2 cellular contexts compared by ENCODE assay signal in the genomic region with DNA sequence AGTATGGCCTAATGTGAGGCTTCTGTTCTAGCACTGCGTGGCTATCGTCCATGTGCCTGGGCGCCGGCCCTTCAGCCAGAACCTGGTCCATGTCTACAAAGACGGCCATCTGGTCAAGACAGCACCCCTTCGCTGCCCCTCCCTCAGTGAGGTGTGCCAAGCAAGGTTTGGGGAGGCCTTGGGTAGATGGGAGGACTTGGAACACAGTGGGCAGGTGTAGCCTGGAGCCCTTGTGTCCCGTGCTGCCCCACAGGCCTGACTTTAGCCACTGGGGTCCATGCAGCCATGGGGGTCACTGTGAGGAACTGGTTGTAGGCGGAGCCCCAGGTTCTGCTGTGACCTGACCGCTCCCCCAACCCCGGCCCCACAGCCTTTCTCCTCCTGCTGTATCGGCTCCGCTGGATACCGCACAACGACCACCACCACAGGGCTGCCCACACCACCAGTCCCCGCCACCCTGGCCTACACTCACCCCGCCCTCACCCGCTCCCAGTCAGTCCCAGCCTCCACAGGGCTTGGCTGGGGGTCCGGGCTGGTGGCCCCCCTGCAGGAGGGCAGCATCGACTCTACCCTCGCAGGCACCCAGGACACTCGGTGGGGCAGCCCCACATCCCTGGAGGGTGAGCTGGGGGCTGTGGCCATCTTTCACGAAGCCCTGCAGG.
TF ChIP-seq lines count a peak whose summit lies in the region.

No MANE protein-coding gene starts in this region.

TF ChIP-seq in SK-N-SH, 30 proteins besides CTCF, POLR2A, EP300 and RAD21 (continued from another document):
- TF ChIP-seq, protein P1, sequence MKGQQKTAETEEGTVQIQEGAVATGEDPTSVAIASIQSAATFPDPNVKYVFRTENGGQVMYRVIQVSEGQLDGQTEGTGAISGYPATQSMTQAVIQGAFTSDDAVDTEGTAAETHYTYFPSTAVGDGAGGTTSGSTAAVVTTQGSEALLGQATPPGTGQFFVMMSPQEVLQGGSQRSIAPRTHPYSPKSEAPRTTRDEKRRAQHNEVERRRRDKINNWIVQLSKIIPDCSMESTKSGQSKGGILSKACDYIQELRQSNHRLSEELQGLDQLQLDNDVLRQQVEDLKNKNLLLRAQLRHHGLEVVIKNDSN (IDR thresholded peaks at IDR 0.05; ENCODE audit: borderline replicate concordance, low read depth) = no peak
- TF ChIP-seq RCOR1 (IDR thresholded peaks at IDR 0.05; ENCODE audit: low read length) = no peak
- no peak for TF ChIP-seq SIN3A (IDR thresholded peaks at IDR 0.05; ENCODE audit: borderline replicate concordance, low read depth, low read length)
- no peak for TF ChIP-seq JUND (IDR thresholded peaks at IDR 0.05)
- no peak for TF ChIP-seq FOXJ3 (CRISPR knock-in tag; IDR thresholded peaks at IDR 0.05)
- TF ChIP-seq RFX5 (IDR thresholded peaks at IDR 0.05; ENCODE audit: low read length) = no peak
- TF ChIP-seq, protein P2, sequence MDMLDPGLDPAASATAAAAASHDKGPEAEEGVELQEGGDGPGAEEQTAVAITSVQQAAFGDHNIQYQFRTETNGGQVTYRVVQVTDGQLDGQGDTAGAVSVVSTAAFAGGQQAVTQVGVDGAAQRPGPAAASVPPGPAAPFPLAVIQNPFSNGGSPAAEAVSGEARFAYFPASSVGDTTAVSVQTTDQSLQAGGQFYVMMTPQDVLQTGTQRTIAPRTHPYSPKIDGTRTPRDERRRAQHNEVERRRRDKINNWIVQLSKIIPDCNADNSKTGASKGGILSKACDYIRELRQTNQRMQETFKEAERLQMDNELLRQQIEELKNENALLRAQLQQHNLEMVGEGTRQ (IDR thresholded peaks at IDR 0.05; ENCODE audit: borderline replicate concordance, low read depth, low read length) = no peak
- TF ChIP-seq TCF12 (IDR thresholded peaks at IDR 0.05) = no peak
- TF ChIP-seq CHD2 (IDR thresholded peaks at IDR 0.05; ENCODE audit: low read length, partially characterized antibody) = no peak
- TF ChIP-seq EZH2phosphoT487 (IDR thresholded peaks at IDR 0.05; ENCODE audit: borderline replicate concordance, low read depth) = no peak
- no peak for TF ChIP-seq TEAD4 (IDR thresholded peaks at IDR 0.05; ENCODE audit: borderline replicate concordance, insufficient read depth)
- TF ChIP-seq, protein P3, sequence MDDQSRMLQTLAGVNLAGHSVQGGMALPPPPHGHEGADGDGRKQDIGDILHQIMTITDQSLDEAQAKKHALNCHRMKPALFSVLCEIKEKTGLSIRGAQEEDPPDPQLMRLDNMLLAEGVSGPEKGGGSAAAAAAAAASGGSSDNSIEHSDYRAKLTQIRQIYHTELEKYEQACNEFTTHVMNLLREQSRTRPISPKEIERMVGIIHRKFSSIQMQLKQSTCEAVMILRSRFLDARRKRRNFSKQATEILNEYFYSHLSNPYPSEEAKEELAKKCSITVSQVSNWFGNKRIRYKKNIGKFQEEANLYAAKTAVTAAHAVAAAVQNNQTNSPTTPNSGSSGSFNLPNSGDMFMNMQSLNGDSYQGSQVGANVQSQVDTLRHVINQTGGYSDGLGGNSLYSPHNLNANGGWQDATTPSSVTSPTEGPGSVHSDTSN (IDR thresholded peaks at IDR 0.05) = no peak
- no peak for TF ChIP-seq SMC3 (IDR thresholded peaks at IDR 0.05; ENCODE audit: low read depth, low read length)
- TF ChIP-seq MEF2A (IDR thresholded peaks at IDR 0.05; ENCODE audit: borderline replicate concordance, low read depth) = no peak
- no peak for TF ChIP-seq GATA2 (CRISPR knock-in tag; IDR thresholded peaks at IDR 0.05)

TF ChIP-seq in SK-N-SH treated with all-trans-retinoic acid at 6 μM for 48 hours, 23 proteins besides CTCF, POLR2A, EP300 and RAD21:
- TF ChIP-seq, protein P4, sequence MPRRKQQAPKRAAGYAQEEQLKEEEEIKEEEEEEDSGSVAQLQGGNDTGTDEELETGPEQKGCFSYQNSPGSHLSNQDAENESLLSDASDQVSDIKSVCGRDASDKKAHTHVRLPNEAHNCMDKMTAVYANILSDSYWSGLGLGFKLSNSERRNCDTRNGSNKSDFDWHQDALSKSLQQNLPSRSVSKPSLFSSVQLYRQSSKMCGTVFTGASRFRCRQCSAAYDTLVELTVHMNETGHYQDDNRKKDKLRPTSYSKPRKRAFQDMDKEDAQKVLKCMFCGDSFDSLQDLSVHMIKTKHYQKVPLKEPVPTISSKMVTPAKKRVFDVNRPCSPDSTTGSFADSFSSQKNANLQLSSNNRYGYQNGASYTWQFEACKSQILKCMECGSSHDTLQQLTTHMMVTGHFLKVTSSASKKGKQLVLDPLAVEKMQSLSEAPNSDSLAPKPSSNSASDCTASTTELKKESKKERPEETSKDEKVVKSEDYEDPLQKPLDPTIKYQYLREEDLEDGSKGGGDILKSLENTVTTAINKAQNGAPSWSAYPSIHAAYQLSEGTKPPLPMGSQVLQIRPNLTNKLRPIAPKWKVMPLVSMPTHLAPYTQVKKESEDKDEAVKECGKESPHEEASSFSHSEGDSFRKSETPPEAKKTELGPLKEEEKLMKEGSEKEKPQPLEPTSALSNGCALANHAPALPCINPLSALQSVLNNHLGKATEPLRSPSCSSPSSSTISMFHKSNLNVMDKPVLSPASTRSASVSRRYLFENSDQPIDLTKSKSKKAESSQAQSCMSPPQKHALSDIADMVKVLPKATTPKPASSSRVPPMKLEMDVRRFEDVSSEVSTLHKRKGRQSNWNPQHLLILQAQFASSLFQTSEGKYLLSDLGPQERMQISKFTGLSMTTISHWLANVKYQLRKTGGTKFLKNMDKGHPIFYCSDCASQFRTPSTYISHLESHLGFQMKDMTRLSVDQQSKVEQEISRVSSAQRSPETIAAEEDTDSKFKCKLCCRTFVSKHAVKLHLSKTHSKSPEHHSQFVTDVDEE (CRISPR knock-in tag; IDR thresholded peaks at IDR 0.05) = no peak
- TF ChIP-seq ZFP30 (CRISPR knock-in tag; IDR thresholded peaks at IDR 0.05) = no peak
- no peak for TF ChIP-seq CSDC2 (CRISPR knock-in tag; IDR thresholded peaks at IDR 0.05)
- no peak for TF ChIP-seq PPARA (CRISPR knock-in tag; IDR thresholded peaks at IDR 0.05; ENCODE audit: borderline replicate concordance)
- no peak for TF ChIP-seq TOX (CRISPR knock-in tag; IDR thresholded peaks at IDR 0.05; ENCODE audit: borderline replicate concordance)
- no peak for TF ChIP-seq ZNF565 (CRISPR knock-in tag; conservative IDR thresholded peaks at IDR 0.05; ENCODE audit: low read depth)
- TF ChIP-seq CSRNP3 (CRISPR knock-in tag; IDR thresholded peaks at IDR 0.05) = no peak
- TF ChIP-seq, protein P5, sequence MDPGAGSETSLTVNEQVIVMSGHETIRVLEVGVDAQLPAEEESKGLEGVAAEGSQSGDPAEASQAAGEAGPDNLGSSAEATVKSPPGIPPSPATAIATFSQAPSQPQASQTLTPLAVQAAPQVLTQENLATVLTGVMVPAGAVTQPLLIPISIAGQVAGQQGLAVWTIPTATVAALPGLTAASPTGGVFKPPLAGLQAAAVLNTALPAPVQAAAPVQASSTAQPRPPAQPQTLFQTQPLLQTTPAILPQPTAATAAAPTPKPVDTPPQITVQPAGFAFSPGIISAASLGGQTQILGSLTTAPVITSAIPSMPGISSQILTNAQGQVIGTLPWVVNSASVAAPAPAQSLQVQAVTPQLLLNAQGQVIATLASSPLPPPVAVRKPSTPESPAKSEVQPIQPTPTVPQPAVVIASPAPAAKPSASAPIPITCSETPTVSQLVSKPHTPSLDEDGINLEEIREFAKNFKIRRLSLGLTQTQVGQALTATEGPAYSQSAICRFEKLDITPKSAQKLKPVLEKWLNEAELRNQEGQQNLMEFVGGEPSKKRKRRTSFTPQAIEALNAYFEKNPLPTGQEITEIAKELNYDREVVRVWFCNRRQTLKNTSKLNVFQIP (CRISPR knock-in tag; IDR thresholded peaks at IDR 0.05; ENCODE audit: borderline replicate concordance, low read depth) = no peak
- no peak for TF ChIP-seq ESRRG (CRISPR knock-in tag; IDR thresholded peaks at IDR 0.05)
- TF ChIP-seq RARB (CRISPR knock-in tag; IDR thresholded peaks at IDR 0.05) = no peak
- no peak for TF ChIP-seq SNAI2 (CRISPR knock-in tag; IDR thresholded peaks at IDR 0.05)
